Comparison of ENCODE assay signal across 10 cellular contexts in the genomic region with DNA sequence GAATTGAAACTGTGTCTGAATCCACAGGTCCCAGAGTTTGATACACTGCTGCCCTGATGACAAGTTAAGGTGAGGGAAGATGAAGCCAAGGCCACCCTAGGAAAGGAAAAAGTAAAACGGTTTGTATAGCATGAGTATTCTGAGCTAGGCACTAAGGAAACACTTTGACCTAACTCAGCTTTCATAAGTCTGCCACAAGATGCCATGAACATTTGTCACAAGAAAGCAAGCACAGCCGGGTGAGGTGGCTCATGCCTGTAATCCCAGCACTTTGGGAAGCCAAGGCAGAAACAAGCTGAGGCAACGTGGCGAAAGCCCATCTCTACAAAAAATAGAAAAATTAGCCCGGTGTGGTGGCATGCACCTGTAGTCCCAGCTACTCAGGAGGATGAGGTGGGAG. TPM values are rescaled to one million over a fixed set of nuclear protein-coding genes. Genes with fewer than 3 reads are reported as not detected.
DNase-seq lines count a peak whose midpoint lies in the region; ATAC-seq and TF ChIP-seq lines count a peak whose summit lies in the region.
"Had no signal": no experiment of that assay in that cellular context is flagged by ENCODE, and none has a peak within 500 bp of the region (broad histone marks: within the 10 kb centered on the region; RNA-seq: fewer than 3 reads in every experiment).

No MANE protein-coding gene starts in this region.

- DNase-seq in left ventricle myocardium superior (no peak), Right ventricle myocardium inferior (ENCODE audit: missing footprints) (no peak), fibroblast of mammary gland (ENCODE audit: low read depth) (peak; percentile 67), thoracic aorta (ENCODE audit: low spot score) (no peak)
- no peak for DNase-seq in activated CD4-positive, alpha-beta memory T cell treated with anti-CD3 and anti-CD28 coated beads, Interleukin-2, amount 10 ng/mL, durations not matched to agents 7 days and 5 days
- DNase-seq in effector CD4-positive, alpha-beta T cell = no peak
- DNase-seq: NCI-H524, T-helper 17 cell had no signal

- H3K9me3 Mint-ChIP-seq in activated CD4-positive, alpha-beta memory T cell treated with anti-CD3 and anti-CD28 coated beads, Interleukin-2, amount 10 ng/mL, durations not matched to agents 7 days and 5 days = no peaks in the 10 kb centered on the region

- CTCF ChIA-PET in activated CD4-positive, alpha-beta memory T cell treated with anti-CD3 and anti-CD28 coated beads, Interleukin-2, amount 10 ng/mL, durations not matched to agents 7 days and 5 days (lab: Charles Lee) = interaction anchor here (0.9 to 2.1 kb wide), 3 partner anchors 35 to 731 kb away, joined by 6 to 13 read pairs (median 6); a partner anchor contains a TSS

- ATAC-seq in left ventricle myocardium superior (peak; percentile 25), Right ventricle myocardium inferior (no peak), thoracic aorta (ENCODE audit: insufficient number of reproducible peaks, low FRiP score, low read depth) (no peak), GM21390 (IDR thresholded peaks at IDR 0.05; ENCODE audit: unreplicated experiment) (no peak), GM18498 (IDR thresholded peaks at IDR 0.05; ENCODE audit: unreplicated experiment) (no peak)

- TF ChIP-seq CTCF in fibroblast of mammary gland (conservative IDR thresholded peaks at IDR 0.05; ENCODE audit: control insufficient read depth, insufficient read depth, low read depth, low read length) (no peak), thoracic aorta (IDR thresholded peaks at IDR 0.05) (no peak)

- H3K27ac Mint-ChIP-seq in activated CD4-positive, alpha-beta memory T cell treated with anti-CD3 and anti-CD28 coated beads, Interleukin-2, amount 10 ng/mL, durations not matched to agents 7 days and 5 days = peak overlapping the region; percentile 10

- peaks cover 37% of the 10 kb centered on the region for H3K4me1 Mint-ChIP-seq in activated CD4-positive, alpha-beta memory T cell treated with anti-CD3 and anti-CD28 coated beads, Interleukin-2, amount 10 ng/mL, durations not matched to agents 7 days and 5 days

- POLR2A ChIA-PET in activated CD4-positive, alpha-beta memory T cell treated with anti-CD3 and anti-CD28 coated beads, Interleukin-2, amount 10 ng/mL, durations not matched to agents 7 days and 5 days (lab: Charles Lee) = interaction anchor here (1.1 to 4.0 kb wide), 9 partner anchors 15 to 170 kb away, joined by 3 to 142 read pairs (median 3); a partner anchor contains a TSS

- peaks cover 32% of the 10 kb centered on the region for H3K36me3 Mint-ChIP-seq in activated CD4-positive, alpha-beta memory T cell treated with anti-CD3 and anti-CD28 coated beads, Interleukin-2, amount 10 ng/mL, durations not matched to agents 7 days and 5 days (ENCODE audit: low read depth)

- H3K27me3 Mint-ChIP-seq in activated CD4-positive, alpha-beta memory T cell treated with anti-CD3 and anti-CD28 coated beads, Interleukin-2, amount 10 ng/mL, durations not matched to agents 7 days and 5 days = no peaks in the 10 kb centered on the region
- H3K27me3 Mint-ChIP-seq: T-helper 17 cell had no signal

- H3K27me3 ChIP-seq in thoracic aorta (replicated peaks; ENCODE audit: insufficient read depth) = no peaks in the 10 kb centered on the region

- H3K27ac ChIP-seq in thoracic aorta = peak overlapping the region; percentile 21 to 79

- no peak overlapping the region for H3K4me3 Mint-ChIP-seq in activated CD4-positive, alpha-beta memory T cell treated with anti-CD3 and anti-CD28 coated beads, Interleukin-2, amount 10 ng/mL, durations not matched to agents 7 days and 5 days
- H3K4me3 Mint-ChIP-seq: T-helper 17 cell had no signal

- intact Hi-C loops in left ventricle myocardium superior (cut with micrococcal nuclease) = no loop called here
- intact Hi-C loops in Right ventricle myocardium inferior (cut with DNase I) = no loop called here

- peaks cover 4 to 16% of the 10 kb centered on the region in 2 donors for H3K4me1 ChIP-seq in thoracic aorta (ENCODE audit: control insufficient read depth in 1 of 2, low read depth in 2 of 2)

- no peaks in the 10 kb centered on the region for H3K36me3 ChIP-seq in thoracic aorta

- no peaks in the 10 kb centered on the region for H3K9me3 ChIP-seq in thoracic aorta

- H3K4me3 ChIP-seq in fibroblast of mammary gland (ENCODE audit: control insufficient read depth, low read depth, low read length) (no peak overlapping the region), thoracic aorta (no peak overlapping the region)

RNA-seq across cellular contexts. Expression of a gene that starts 34.2 kb away (rescaled TPM):
- total RNA-seq in left ventricle myocardium superior (1.0 TPM), Right ventricle myocardium inferior (2.0 TPM), thoracic aorta (1 to 10 TPM; 1.5 to 2.7 TPM)
- 10 to 100 TPM; 26.8 to 27.0 TPM for total RNA-seq in activated CD4-positive, alpha-beta memory T cell treated with anti-CD3 and anti-CD28 coated beads, Interleukin-2, amount 10 ng/mL, durations not matched to agents 7 days and 5 days
